In the genomic region with DNA sequence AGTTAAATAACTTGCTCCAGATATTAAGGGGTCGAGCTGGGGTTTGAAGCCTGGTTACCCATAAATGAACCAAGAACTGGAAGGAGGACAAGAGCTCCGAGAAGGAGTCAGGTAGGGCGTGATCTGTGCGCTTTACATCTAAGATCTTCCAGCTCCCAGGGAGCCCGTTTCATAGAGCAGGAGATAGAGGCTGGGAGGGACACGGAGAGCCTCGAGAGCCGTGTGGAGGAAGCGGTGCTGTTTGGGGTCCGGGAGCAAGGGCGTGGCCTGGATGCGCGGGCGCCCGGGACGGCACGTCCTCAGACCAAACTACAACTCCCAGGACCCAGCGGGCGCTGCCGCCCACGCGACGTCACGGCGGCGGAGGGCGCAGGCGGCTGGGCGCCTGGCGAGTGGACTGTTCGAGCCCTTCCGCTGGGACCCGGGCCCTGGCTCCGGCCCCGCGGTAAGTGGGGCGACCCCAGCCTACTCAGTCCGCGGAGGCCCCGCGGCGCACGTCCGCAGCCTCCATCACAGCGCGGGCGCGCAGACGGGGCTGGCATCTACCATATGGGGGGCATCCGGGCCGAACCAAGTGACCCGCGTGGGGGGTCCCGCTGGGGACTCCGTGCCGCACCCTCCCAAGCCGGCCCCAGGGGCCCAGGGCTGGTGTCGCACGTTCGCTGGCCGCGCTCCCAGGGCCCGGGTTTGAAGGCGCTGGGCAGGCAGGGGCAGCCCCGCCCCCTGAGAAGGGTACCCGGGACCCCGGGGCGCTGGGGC, we compare ENCODE assay signal across 1 cellular context.
A peak's percentile ranks its signal among the peaks of the same experiment; 100 is the strongest.
TF ChIP-seq lines count a peak whose summit lies in the region.

A gene (plus strand): TSS at position 352 of the 759 bp plus-strand sequence. CDS start 838 bp downstream, outside the sequence.

TF ChIP-seq in H1, 55 proteins besides CTCF, POLR2A, EP300 and RAD21:
- TF ChIP-seq CTBP2 (IDR thresholded peaks at IDR 0.05; ENCODE audit: borderline replicate concordance, insufficient read depth, insufficient read length, low read length): no peak
- no peak for TF ChIP-seq FOSL1 (IDR thresholded peaks at IDR 0.05; ENCODE audit: insufficient read depth, low read depth, low read length)
- peak; percentile 97 for TF ChIP-seq EGR1 (IDR thresholded peaks at IDR 0.05; ENCODE audit: borderline replicate concordance, low read depth, low read length)
- no peak for TF ChIP-seq TCF12 (IDR thresholded peaks at IDR 0.05; ENCODE audit: low read depth, low read length)
- TF ChIP-seq SUZ12 (IDR thresholded peaks at IDR 0.05; ENCODE audit: low read length): no peak
- no peak for TF ChIP-seq JUND (IDR thresholded peaks at IDR 0.05; ENCODE audit: low read length)
- TF ChIP-seq KDM5A (IDR thresholded peaks at IDR 0.05; ENCODE audit: low read length): no peak
- TF ChIP-seq GABPA (IDR thresholded peaks at IDR 0.05; ENCODE audit: borderline replicate concordance, insufficient read depth, low read length): peak; percentile 52; the same call in 1 of the 2 replicates
- peak; percentile 74; the same call in 1 of the 2 replicates for TF ChIP-seq BACH1 (IDR thresholded peaks at IDR 0.05; ENCODE audit: low read length)
- no peak for TF ChIP-seq SP2 (IDR thresholded peaks at IDR 0.05; ENCODE audit: low read length)
- TF ChIP-seq ZNF274 (IDR thresholded peaks at IDR 0.05; ENCODE audit: borderline replicate concordance, extremely low read depth, low read length): no peak
- no peak for TF ChIP-seq BCL11A (IDR thresholded peaks at IDR 0.05; ENCODE audit: low read depth in 2 of 2, low read length in 2 of 2)
- TF ChIP-seq, protein P1, sequence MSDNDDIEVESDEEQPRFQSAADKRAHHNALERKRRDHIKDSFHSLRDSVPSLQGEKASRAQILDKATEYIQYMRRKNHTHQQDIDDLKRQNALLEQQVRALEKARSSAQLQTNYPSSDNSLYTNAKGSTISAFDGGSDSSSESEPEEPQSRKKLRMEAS (IDR thresholded peaks at IDR 0.05): peak; percentile 47; the same call in 1 of the 2 replicates
- peak; percentile 88 for TF ChIP-seq CREB1 (IDR thresholded peaks at IDR 0.05)
- TF ChIP-seq CBX8 (IDR thresholded peaks at IDR 0.05; ENCODE audit: borderline replicate concordance, low read depth, low read length): no peak
- TF ChIP-seq CHD1 (IDR thresholded peaks at IDR 0.05; ENCODE audit: low read depth, low read length): no peak
- TF ChIP-seq, protein P2, sequence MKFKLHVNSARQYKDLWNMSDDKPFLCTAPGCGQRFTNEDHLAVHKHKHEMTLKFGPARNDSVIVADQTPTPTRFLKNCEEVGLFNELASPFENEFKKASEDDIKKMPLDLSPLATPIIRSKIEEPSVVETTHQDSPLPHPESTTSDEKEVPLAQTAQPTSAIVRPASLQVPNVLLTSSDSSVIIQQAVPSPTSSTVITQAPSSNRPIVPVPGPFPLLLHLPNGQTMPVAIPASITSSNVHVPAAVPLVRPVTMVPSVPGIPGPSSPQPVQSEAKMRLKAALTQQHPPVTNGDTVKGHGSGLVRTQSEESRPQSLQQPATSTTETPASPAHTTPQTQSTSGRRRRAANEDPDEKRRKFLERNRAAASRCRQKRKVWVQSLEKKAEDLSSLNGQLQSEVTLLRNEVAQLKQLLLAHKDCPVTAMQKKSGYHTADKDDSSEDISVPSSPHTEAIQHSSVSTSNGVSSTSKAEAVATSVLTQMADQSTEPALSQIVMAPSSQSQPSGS (IDR thresholded peaks at IDR 0.05; ENCODE audit: low read length): no peak
- TF ChIP-seq TEAD4 (IDR thresholded peaks at IDR 0.05; ENCODE audit: low read depth, low read length): no peak
- no peak for TF ChIP-seq HDAC6 (IDR thresholded peaks at IDR 0.05; ENCODE audit: low read depth, low read length)
- no peak for TF ChIP-seq TAF7 (optimal IDR thresholded peaks at IDR 0.05; ENCODE audit: borderline replicate concordance, low read depth, low read length)
- peak; percentile 59 for TF ChIP-seq SIX5 (IDR thresholded peaks at IDR 0.05; ENCODE audit: low read depth, low read length)
- TF ChIP-seq JUN (IDR thresholded peaks at IDR 0.05; ENCODE audit: low read depth, low read length): no peak
- TF ChIP-seq CBX5 (IDR thresholded peaks at IDR 0.05; ENCODE audit: low read depth, low read length): no peak
- no peak for TF ChIP-seq SIRT6 (IDR thresholded peaks at IDR 0.05; ENCODE audit: low read length)
- no peak for TF ChIP-seq SAP30 (IDR thresholded peaks at IDR 0.05; ENCODE audit: insufficient read depth, insufficient replicate concordance, low read length)
- no peak for TF ChIP-seq TAF1 (IDR thresholded peaks at IDR 0.05; ENCODE audit: low read depth, low read length)
- TF ChIP-seq SIN3A (conservative IDR thresholded peaks at IDR 0.05 in 1 of 2, IDR thresholded peaks at IDR 0.05 in 1 of 2; ENCODE audit: low read depth in 1 of 2, low read length in 2 of 2): peak; percentile 19 to 72; a peak in 1 of 4 replicates
- no peak for TF ChIP-seq EZH2 (IDR thresholded peaks at IDR 0.05; ENCODE audit: low read depth, low read length, severe bottlenecking)
- TF ChIP-seq CHD2 (IDR thresholded peaks at IDR 0.05; ENCODE audit: low read length): no peak
- TF ChIP-seq, protein P3, sequence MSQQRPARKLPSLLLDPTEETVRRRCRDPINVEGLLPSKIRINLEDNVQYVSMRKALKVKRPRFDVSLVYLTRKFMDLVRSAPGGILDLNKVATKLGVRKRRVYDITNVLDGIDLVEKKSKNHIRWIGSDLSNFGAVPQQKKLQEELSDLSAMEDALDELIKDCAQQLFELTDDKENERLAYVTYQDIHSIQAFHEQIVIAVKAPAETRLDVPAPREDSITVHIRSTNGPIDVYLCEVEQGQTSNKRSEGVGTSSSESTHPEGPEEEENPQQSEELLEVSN (IDR thresholded peaks at IDR 0.05): 0 out of 2 replicates have a peak, but pooled peaks have one; percentile 14
- TF ChIP-seq MAFK (IDR thresholded peaks at IDR 0.05; ENCODE audit: low read depth, low read length): no peak
- TF ChIP-seq RNF2 (IDR thresholded peaks at IDR 0.05; ENCODE audit: borderline replicate concordance, low read depth, low read length, missing control alignments, poor library complexity, severe bottlenecking): no peak
- TF ChIP-seq BRCA1 (IDR thresholded peaks at IDR 0.05; ENCODE audit: low read depth, low read length): no peak
- no peak for TF ChIP-seq ASH2L (IDR thresholded peaks at IDR 0.05; ENCODE audit: low read length)
- TF ChIP-seq SP4 (IDR thresholded peaks at IDR 0.05; ENCODE audit: low read length): no peak
- TF ChIP-seq POLR2AphosphoS5 (IDR thresholded peaks at IDR 0.05; ENCODE audit: low read depth, low read length): no peak
- peak in 1 of 2 experiments; percentile 93; a peak in 2 of 4 replicates for TF ChIP-seq HDAC2 (IDR thresholded peaks at IDR 0.05; ENCODE audit: borderline replicate concordance in 1 of 2, low read depth in 2 of 2, low read length in 2 of 2)
- no peak for TF ChIP-seq TBP (IDR thresholded peaks at IDR 0.05; ENCODE audit: low read depth, low read length)
- no peak for TF ChIP-seq GTF2F1 (IDR thresholded peaks at IDR 0.05; ENCODE audit: borderline replicate concordance, low read depth, low read length)
- TF ChIP-seq KDM4A (IDR thresholded peaks at IDR 0.05; ENCODE audit: low read depth, low read length, severe bottlenecking): peak; percentile 87
- TF ChIP-seq, protein P4, sequence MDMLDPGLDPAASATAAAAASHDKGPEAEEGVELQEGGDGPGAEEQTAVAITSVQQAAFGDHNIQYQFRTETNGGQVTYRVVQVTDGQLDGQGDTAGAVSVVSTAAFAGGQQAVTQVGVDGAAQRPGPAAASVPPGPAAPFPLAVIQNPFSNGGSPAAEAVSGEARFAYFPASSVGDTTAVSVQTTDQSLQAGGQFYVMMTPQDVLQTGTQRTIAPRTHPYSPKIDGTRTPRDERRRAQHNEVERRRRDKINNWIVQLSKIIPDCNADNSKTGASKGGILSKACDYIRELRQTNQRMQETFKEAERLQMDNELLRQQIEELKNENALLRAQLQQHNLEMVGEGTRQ (IDR thresholded peaks at IDR 0.05; ENCODE audit: low read length): no peak
- TF ChIP-seq PHF8 (conservative IDR thresholded peaks at IDR 0.05; ENCODE audit: low read depth, low read length): peak; percentile 56
- TF ChIP-seq RBBP5 (IDR thresholded peaks at IDR 0.05; ENCODE audit: borderline replicate concordance, low read depth, low read length): no peak
- TF ChIP-seq, protein P5, sequence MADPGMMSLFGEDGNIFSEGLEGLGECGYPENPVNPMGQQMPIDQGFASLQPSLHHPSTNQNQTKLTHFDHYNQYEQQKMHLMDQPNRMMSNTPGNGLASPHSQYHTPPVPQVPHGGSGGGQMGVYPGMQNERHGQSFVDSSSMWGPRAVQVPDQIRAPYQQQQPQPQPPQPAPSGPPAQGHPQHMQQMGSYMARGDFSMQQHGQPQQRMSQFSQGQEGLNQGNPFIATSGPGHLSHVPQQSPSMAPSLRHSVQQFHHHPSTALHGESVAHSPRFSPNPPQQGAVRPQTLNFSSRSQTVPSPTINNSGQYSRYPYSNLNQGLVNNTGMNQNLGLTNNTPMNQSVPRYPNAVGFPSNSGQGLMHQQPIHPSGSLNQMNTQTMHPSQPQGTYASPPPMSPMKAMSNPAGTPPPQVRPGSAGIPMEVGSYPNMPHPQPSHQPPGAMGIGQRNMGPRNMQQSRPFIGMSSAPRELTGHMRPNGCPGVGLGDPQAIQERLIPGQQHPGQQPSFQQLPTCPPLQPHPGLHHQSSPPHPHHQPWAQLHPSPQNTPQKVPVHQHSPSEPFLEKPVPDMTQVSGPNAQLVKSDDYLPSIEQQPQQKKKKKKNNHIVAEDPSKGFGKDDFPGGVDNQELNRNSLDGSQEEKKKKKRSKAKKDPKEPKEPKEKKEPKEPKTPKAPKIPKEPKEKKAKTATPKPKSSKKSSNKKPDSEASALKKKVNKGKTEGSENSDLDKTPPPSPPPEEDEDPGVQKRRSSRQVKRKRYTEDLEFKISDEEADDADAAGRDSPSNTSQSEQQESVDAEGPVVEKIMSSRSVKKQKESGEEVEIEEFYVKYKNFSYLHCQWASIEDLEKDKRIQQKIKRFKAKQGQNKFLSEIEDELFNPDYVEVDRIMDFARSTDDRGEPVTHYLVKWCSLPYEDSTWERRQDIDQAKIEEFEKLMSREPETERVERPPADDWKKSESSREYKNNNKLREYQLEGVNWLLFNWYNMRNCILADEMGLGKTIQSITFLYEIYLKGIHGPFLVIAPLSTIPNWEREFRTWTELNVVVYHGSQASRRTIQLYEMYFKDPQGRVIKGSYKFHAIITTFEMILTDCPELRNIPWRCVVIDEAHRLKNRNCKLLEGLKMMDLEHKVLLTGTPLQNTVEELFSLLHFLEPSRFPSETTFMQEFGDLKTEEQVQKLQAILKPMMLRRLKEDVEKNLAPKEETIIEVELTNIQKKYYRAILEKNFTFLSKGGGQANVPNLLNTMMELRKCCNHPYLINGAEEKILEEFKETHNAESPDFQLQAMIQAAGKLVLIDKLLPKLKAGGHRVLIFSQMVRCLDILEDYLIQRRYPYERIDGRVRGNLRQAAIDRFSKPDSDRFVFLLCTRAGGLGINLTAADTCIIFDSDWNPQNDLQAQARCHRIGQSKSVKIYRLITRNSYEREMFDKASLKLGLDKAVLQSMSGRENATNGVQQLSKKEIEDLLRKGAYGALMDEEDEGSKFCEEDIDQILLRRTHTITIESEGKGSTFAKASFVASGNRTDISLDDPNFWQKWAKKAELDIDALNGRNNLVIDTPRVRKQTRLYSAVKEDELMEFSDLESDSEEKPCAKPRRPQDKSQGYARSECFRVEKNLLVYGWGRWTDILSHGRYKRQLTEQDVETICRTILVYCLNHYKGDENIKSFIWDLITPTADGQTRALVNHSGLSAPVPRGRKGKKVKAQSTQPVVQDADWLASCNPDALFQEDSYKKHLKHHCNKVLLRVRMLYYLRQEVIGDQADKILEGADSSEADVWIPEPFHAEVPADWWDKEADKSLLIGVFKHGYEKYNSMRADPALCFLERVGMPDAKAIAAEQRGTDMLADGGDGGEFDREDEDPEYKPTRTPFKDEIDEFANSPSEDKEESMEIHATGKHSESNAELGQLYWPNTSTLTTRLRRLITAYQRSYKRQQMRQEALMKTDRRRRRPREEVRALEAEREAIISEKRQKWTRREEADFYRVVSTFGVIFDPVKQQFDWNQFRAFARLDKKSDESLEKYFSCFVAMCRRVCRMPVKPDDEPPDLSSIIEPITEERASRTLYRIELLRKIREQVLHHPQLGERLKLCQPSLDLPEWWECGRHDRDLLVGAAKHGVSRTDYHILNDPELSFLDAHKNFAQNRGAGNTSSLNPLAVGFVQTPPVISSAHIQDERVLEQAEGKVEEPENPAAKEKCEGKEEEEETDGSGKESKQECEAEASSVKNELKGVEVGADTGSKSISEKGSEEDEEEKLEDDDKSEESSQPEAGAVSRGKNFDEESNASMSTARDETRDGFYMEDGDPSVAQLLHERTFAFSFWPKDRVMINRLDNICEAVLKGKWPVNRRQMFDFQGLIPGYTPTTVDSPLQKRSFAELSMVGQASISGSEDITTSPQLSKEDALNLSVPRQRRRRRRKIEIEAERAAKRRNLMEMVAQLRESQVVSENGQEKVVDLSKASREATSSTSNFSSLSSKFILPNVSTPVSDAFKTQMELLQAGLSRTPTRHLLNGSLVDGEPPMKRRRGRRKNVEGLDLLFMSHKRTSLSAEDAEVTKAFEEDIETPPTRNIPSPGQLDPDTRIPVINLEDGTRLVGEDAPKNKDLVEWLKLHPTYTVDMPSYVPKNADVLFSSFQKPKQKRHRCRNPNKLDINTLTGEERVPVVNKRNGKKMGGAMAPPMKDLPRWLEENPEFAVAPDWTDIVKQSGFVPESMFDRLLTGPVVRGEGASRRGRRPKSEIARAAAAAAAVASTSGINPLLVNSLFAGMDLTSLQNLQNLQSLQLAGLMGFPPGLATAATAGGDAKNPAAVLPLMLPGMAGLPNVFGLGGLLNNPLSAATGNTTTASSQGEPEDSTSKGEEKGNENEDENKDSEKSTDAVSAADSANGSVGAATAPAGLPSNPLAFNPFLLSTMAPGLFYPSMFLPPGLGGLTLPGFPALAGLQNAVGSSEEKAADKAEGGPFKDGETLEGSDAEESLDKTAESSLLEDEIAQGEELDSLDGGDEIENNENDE (IDR thresholded peaks at IDR 0.05; ENCODE audit: insufficient replicate concordance, low read length): no peak
- TF ChIP-seq YY1 (IDR thresholded peaks at IDR 0.05; ENCODE audit: low read depth, low read length): peak; percentile 53; the same call in 1 of the 2 replicates
